In the genomic region with DNA sequence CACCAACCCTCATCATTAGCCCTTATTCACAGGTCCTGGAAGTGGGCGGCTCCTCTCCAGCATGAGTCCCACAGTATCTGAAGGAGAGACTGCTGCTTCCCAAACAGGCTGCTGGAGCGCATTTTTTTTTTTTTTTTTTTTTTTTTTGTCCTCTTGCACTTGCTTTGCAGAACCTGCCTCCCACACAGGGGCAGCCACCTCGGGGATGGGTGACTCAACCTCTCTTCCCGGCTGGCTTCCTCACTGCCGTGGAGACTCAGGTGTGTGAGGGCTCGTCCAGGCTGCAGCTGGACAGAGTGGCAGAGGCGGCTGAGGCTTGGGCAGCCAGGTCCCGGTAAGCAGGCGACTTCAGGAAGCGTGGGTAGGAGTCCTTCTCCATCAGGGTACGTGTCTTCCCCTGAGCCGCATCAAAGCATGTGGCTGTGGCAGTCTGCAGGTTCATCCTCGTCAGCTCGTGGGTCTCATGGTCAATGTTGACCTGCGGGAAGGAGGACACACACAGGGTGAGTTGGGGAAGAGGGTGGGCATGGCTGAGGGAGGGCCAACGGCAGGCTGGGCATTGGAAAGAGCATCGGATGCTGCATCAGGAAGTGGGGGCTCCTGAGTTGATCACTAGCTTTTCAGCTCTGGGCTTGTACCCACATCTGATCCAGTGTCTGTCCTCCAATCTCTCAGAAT, we compare ENCODE assay signal across 26 cellular contexts. TPM values are rescaled to one million over a fixed set of nuclear protein-coding genes. Genes with fewer than 3 reads are reported as not detected.
DNase-seq lines count a peak whose midpoint lies in the region; ATAC-seq and TF ChIP-seq lines count a peak whose summit lies in the region.
"Had no signal": no experiment of that assay in that cellular context is flagged by ENCODE, and none has a peak within 500 bp of the region (broad histone marks: within the 10 kb centered on the region; RNA-seq: fewer than 3 reads in every experiment).

No MANE protein-coding gene starts in this region.

- H3K27ac Mint-ChIP-seq in T-helper 17 cell = peak overlapping the region; percentile 24
- no peak overlapping the region for H3K27ac Mint-ChIP-seq in HFFc6
- H3K27ac Mint-ChIP-seq: activated B cell treated with CpG ODN at 0.5 μM for 24 hours; CD8-positive, alpha-beta memory T cell; H9 had no signal

- no peaks in the 10 kb centered on the region for H3K27me3 Mint-ChIP-seq in T-helper 17 cell
- H3K27me3 Mint-ChIP-seq in HFFc6 (ENCODE audit: insufficient read depth) = peaks cover 2% of the 10 kb centered on the region
- H3K27me3 Mint-ChIP-seq: activated B cell treated with CpG ODN at 0.5 μM for 24 hours had no signal

- no peak overlapping the region; the same call in 1 of the 2 replicates for H3K4me3 ChIP-seq in BLaER1
- no peak overlapping the region for H3K4me3 ChIP-seq in DND-41 (ENCODE audit: low read depth in 1 of 2, low read length in 2 of 2)
- H3K4me3 ChIP-seq: prostate gland, sigmoid colon, upper lobe of right lung had no signal

- no peak overlapping the region for H3K9ac ChIP-seq in BLaER1
- no peak overlapping the region for H3K9ac ChIP-seq in DND-41 (ENCODE audit: low read depth, low read length)

- H4K20me1 ChIP-seq in BLaER1 = peaks cover 42% of the 10 kb centered on the region
- peaks cover 34% of the 10 kb centered on the region; the same call in 1 of the 2 replicates for H4K20me1 ChIP-seq in DND-41 (ENCODE audit: insufficient read depth, low read length)

- H2AFZ ChIP-seq in DND-41 (ENCODE audit: low read depth, low read length) = no peak overlapping the region

- H3K4me3 Mint-ChIP-seq in T-helper 17 cell (no peak overlapping the region), HFFc6 (no peak overlapping the region)
- H3K4me3 Mint-ChIP-seq: activated B cell treated with CpG ODN at 0.5 μM for 24 hours; CD8-positive, alpha-beta memory T cell had no signal

- H3K27ac ChIP-seq in BLaER1 (peak overlapping the region; percentile 57; the same call in 1 of the 2 replicates), DND-41 (ENCODE audit: low read length) (no peak overlapping the region)
- H3K27ac ChIP-seq: neutrophil, prostate gland, upper lobe of right lung had no signal

- peaks cover 2% of the 10 kb centered on the region for H3K36me3 Mint-ChIP-seq in T-helper 17 cell (ENCODE audit: low read depth)
- no peaks in the 10 kb centered on the region for H3K36me3 Mint-ChIP-seq in HFFc6 (ENCODE audit: low read depth)

- H3K4me2 ChIP-seq in BLaER1 = peak overlapping the region; percentile 94; the same call in 1 of the 2 replicates
- peak overlapping the region; percentile 30; the same call in 1 of the 2 replicates for H3K4me2 ChIP-seq in DND-41 (ENCODE audit: insufficient read depth, low read length)

- TF ChIP-seq CTCF in DND-41 (IDR thresholded peaks at IDR 0.05; ENCODE audit: borderline replicate concordance, extremely low read depth, low read length, poor library complexity, severe bottlenecking) (no peak), HFFc6 (IDR thresholded peaks at IDR 0.05) (no peak)

- H3K27me3 ChIP-seq in BLaER1 = no peaks in the 10 kb centered on the region
- H3K27me3 ChIP-seq in DND-41 (ENCODE audit: insufficient read depth, low read length, poor library complexity) = no peaks in the 10 kb centered on the region
- H3K27me3 ChIP-seq: sigmoid colon, upper lobe of right lung had no signal

- intact Hi-C loops in head of caudate nucleus (cut with DNase I) = loop anchor here (2.0 kb wide), 1 partner anchor 187 kb away; no protein-coding TSS in a partner anchor

- ATAC-seq in DND-41 (ENCODE audit: insufficient read depth, low read depth) = no peak
- ATAC-seq in T-helper 17 cell = no peak
- ATAC-seq: heart right ventricle, left cardiac atrium, PC-3, upper lobe of right lung had no signal

- H3K4me1 Mint-ChIP-seq in T-helper 17 cell = peaks cover 17% of the 10 kb centered on the region
- H3K4me1 Mint-ChIP-seq in HFFc6 (ENCODE audit: low read depth) = peaks cover 18% of the 10 kb centered on the region
- H3K4me1 Mint-ChIP-seq: activated B cell treated with CpG ODN at 0.5 μM for 24 hours had no signal

- H3K4me1 ChIP-seq in BLaER1 = peaks cover 65% of the 10 kb centered on the region
- peaks cover 47% of the 10 kb centered on the region for H3K4me1 ChIP-seq in DND-41 (ENCODE audit: insufficient read depth, low read length)
- H3K4me1 ChIP-seq: prostate gland had no signal

- H3K36me3 ChIP-seq in BLaER1 (peaks cover 37% of the 10 kb centered on the region), DND-41 (ENCODE audit: insufficient read depth, low read length) (peaks cover 41% of the 10 kb centered on the region)
- H3K36me3 ChIP-seq: neutrophil, prostate gland, sigmoid colon had no signal

- no peaks in the 10 kb centered on the region for H3K9me3 Mint-ChIP-seq in HFFc6
- H3K9me3 Mint-ChIP-seq: activated B cell treated with CpG ODN at 0.5 μM for 24 hours; CD8-positive, alpha-beta memory T cell had no signal

- H3K9me3 ChIP-seq in BLaER1 = no peaks in the 10 kb centered on the region
- no peaks in the 10 kb centered on the region for H3K9me3 ChIP-seq in DND-41 (ENCODE audit: insufficient read depth, low read length, severe bottlenecking)
- H3K9me3 ChIP-seq in T-helper 17 cell (ENCODE audit: control insufficient read depth, low read length, poor library complexity, severe bottlenecking) = no peaks in the 10 kb centered on the region
- H3K9me3 ChIP-seq: heart right ventricle, neutrophil, prostate gland, sigmoid colon, upper lobe of right lung had no signal

- DNase-seq in DND-41 = no peak
- DNase-seq in T-helper 17 cell = no peak
- DNase-seq in head of caudate nucleus = peak in 32 of 42 donors; percentile 34 to 79 (median 60)
- DNase-seq in SHP77 treated with DMSO at 0.1 percent for 48 hours (lab: John Stamatoyannopoulos, UW) = no peak
- DNase-seq in HFFc6 = no peak
- no peak for DNase-seq in MV-4-11 (lab: John Stamatoyannopoulos, UW)
- DNase-seq in T-helper 2 cell = no peak
- DNase-seq: activated B cell treated with CpG ODN at 0.5 μM for 24 hours, cerebellar nuclear complex, heart right ventricle, left cardiac atrium, mesenchymal stem cell, NCI-H1092, NCI-H2029, NCI-H774, PC-3, Right ventricle myocardium superior, sigmoid colon, T1000, upper lobe of right lung had no signal

- H3K79me2 ChIP-seq in DND-41 (ENCODE audit: insufficient read depth, low read length) = peaks cover 30% of the 10 kb centered on the region

RNA-seq across cellular contexts. Expression of a gene that starts 4.0 kb away (rescaled TPM):
- total RNA-seq in T-helper 17 cell = 10 to 100 TPM; 23.4 to 23.5 TPM
- total RNA-seq in HFFc6 (2021; fragmentation: NEBNext Ultra II Directional; extraction: Animal tissue kit (Norgen Biotek cat#: 25700)) = under 1 TPM; 0.31 to 0.59 (median 0.39) TPM
- total RNA-seq: LHCN-M2 had no signal

RNA-seq across cellular contexts. Expression of a gene that starts 11.1 kb away (rescaled TPM):
- total RNA-seq in T-helper 17 cell = 1 to 10 TPM; 4.3 to 7.4 TPM
- total RNA-seq in HFFc6 (2021; fragmentation: NEBNext Ultra II Directional; extraction: Animal tissue kit (Norgen Biotek cat#: 25700)) = 1 to 10 TPM; 3.6 to 4.1 (median 3.8) TPM

Comparison
In these comparisons a context has a peak if more than half of its experiments do, and no peak if none do; other contexts are left out.
1. DNase-seq: peak in head of caudate nucleus (32 of 42); none in DND-41 (single experiment), T-helper 17 cell (0 of 3), SHP77 treated with DMSO at 0.1 percent for 48 hours (single experiment), HFFc6 (single experiment), MV-4-11 (single experiment) and T-helper 2 cell (0 of 5).
2. RNA of a gene that starts 4.0 kb away (total RNA-seq): 23.4 to 23.5 TPM in T-helper 17 cell; 0.31 to 0.59 TPM in HFFc6; every median in the first group is over 10 times any median in the second.